ENCODE assay signal across 22 cellular contexts in genomic region chr19:38786572-38787265, GRCh38. TPM values are rescaled to one million over a fixed set of nuclear protein-coding genes. Genes with fewer than 3 reads are reported as not detected.
DNase-seq lines count a peak whose midpoint lies in the region; ATAC-seq and TF ChIP-seq lines count a peak whose summit lies in the region.
"Had no signal": no experiment of that assay in that cellular context is flagged by ENCODE, and none has a peak within 500 bp of the region (broad histone marks: within the 10 kb centered on the region; RNA-seq: fewer than 3 reads in every experiment).

No MANE protein-coding gene starts in this region.

- H3K27me3 ChIP-seq in breast epithelium: no peaks in the 10 kb centered on the region
- H3K27me3 ChIP-seq in osteoblast (ENCODE audit: insufficient read depth, low read length): no peaks in the 10 kb centered on the region
- no peaks in the 10 kb centered on the region for H3K27me3 ChIP-seq in dorsolateral prefrontal cortex

- no peak overlapping the region for H3K4me2 ChIP-seq in osteoblast (ENCODE audit: insufficient read depth, low read length)

- TF ChIP-seq CTCF in breast epithelium (IDR thresholded peaks at IDR 0.05) (no peak), osteoblast (IDR thresholded peaks at IDR 0.05; ENCODE audit: extremely low read depth, low read depth, low read length) (no peak), dorsolateral prefrontal cortex (IDR thresholded peaks at IDR 0.05 in 54 of 56, conservative IDR thresholded peaks at IDR 0.05 in 2 of 56; ENCODE audit: low read depth in 1 of 56, partially characterized antibody in 56 of 56) (no peak)

- H3K4me1 ChIP-seq in breast epithelium: no peaks in the 10 kb centered on the region
- H3K4me1 ChIP-seq in osteoblast (ENCODE audit: insufficient read depth, low read length): no peaks in the 10 kb centered on the region

- DNase-seq in HPDE6-E6E7 (ENCODE audit: extremely low spot score): peak; percentile 79
- DNase-seq in breast epithelium (ENCODE audit: low spot score in 2 of 2): peak in 1 of 2 donors; percentile 56
- peak; percentile 45 for DNase-seq in osteoblast (ENCODE audit: insufficient read length, low spot score, missing footprints)
- DNase-seq in mucosa of gallbladder (ENCODE audit: low spot score): no peak
- DNase-seq in dorsolateral prefrontal cortex: no peak
- DNase-seq: activated naive CD4-positive, alpha-beta T cell treated with anti-CD3 and anti-CD28 coated beads, Interleukin-2, amount 50 U/mL, for 16 hours; activated T-cell treated with anti-CD3 and anti-CD28 coated beads, Interleukin-2, amount 50 U/mL, for 1 hour; AML-193; COR-L47; endodermal cell; foreskin fibroblast; MV-4-11; NCI-H2029 treated with DMSO at 0.1 percent for 48 hours; NCI-H526 treated with DMSO at 0.1 percent for 48 hours; OCI-M1; SIG-M5; stimulated activated CD8-positive, alpha-beta memory T cell treated with anti-CD3 and anti-CD28 coated beads, Interleukin-4, amount 100 ng/mL, for 48 hours; T-helper 1 cell had no signal

- H3K36me3 ChIP-seq in breast epithelium (no peaks in the 10 kb centered on the region), osteoblast (ENCODE audit: insufficient read depth, low read length) (no peaks in the 10 kb centered on the region)

- no peak for TF ChIP-seq POLR2A in breast epithelium (IDR thresholded peaks at IDR 0.05)

- H3K27ac ChIP-seq in breast epithelium (peak overlapping the region; percentile 25 to 52), osteoblast (ENCODE audit: low read depth, low read length) (no peak overlapping the region), dorsolateral prefrontal cortex (no peak overlapping the region)

- H3K79me2 ChIP-seq in osteoblast (ENCODE audit: insufficient read depth, low read length): no peaks in the 10 kb centered on the region

- no peaks in the 10 kb centered on the region for H4K20me1 ChIP-seq in osteoblast (ENCODE audit: insufficient read depth, low read length)

- no peak for ATAC-seq in HG03342 (IDR thresholded peaks at IDR 0.05; ENCODE audit: unreplicated experiment)

- H3K9me3 ChIP-seq in breast epithelium (no peaks in the 10 kb centered on the region), osteoblast (ENCODE audit: low read depth, low read length) (no peaks in the 10 kb centered on the region)

- no peak overlapping the region for H3K4me3 ChIP-seq in breast epithelium
- H3K4me3 ChIP-seq in osteoblast (ENCODE audit: insufficient read depth, low read length): no peak overlapping the region
- no peak overlapping the region for H3K4me3 ChIP-seq in dorsolateral prefrontal cortex

- intact Hi-C loops in breast epithelium (cut with DNase I; ENCODE audit: low total_unique reads): no loop called here
- intact Hi-C loops in dorsolateral prefrontal cortex (cut with DNase I): no loop called here

- H2AFZ ChIP-seq in osteoblast (ENCODE audit: low read length): no peak overlapping the region

RNA-seq across cellular contexts. Expression of gene LGALS7B, which starts 2.3 kb away (rescaled TPM):
- total RNA-seq in breast epithelium: 10 to 100 TPM in 1 of 3 donors, 1 to 10 TPM in 1, not detected in 1; 5.9 to 23.6 TPM
- total RNA-seq in osteoblast: not detected in 2 replicates
- total RNA-seq in mucosa of gallbladder: 3.1 TPM
- not detected for total RNA-seq in dorsolateral prefrontal cortex
- total RNA-seq: endodermal cell, H4, posterior vena cava had no signal

RNA-seq across cellular contexts. Expression of gene LGALS7, which starts 13.4 kb away (rescaled TPM):
- total RNA-seq in breast epithelium (1 to 10 TPM in 1 of 3 donors, not detected in 2; 1.5 TPM), osteoblast (not detected in 2 replicates), mucosa of gallbladder (not detected), dorsolateral prefrontal cortex (1 to 10 TPM in 3 of 120 experiments, not detected in 117; 1.1 to 1.2 (median 1.2) TPM)
- total RNA-seq: H4, posterior vena cava had no signal

RNA-seq across cellular contexts. Expression of gene LGALS4, which starts 26.0 kb away (rescaled TPM):
- 10 to 100 TPM in 1 of 3 donors, under 1 TPM in 2; 0.80 to 16.4 (median 0.88) TPM for total RNA-seq in breast epithelium
- total RNA-seq in osteoblast: not detected in 2 replicates
- total RNA-seq in mucosa of gallbladder: 1,935 TPM
- 1 to 10 TPM in 81 of 120 experiments, under 1 TPM in 28, not detected in 11; 0.39 to 4.0 (median 1.4) TPM for total RNA-seq in dorsolateral prefrontal cortex
- total RNA-seq: temporal lobe had no signal

RNA-seq across cellular contexts. Expression of gene CAPN12, which starts 42.4 kb away (rescaled TPM):
- total RNA-seq in breast epithelium (1 to 10 TPM in 2 of 3 donors, under 1 TPM in 1; 0.16 to 9.2 (median 4.1) TPM), osteoblast (not detected in 2 replicates), mucosa of gallbladder (206 TPM), dorsolateral prefrontal cortex (1 to 10 TPM in 55 of 120 experiments, under 1 TPM in 32, not detected in 33; 0.19 to 3.0 (median 1.2) TPM)
- total RNA-seq: H4 had no signal

RNA-seq across cellular contexts. Expression of gene ECH1, which starts 44.9 kb away (rescaled TPM):
- total RNA-seq in breast epithelium (100 to 1,000 TPM in 1 of 3 donors, 10 to 100 TPM in 2; 85.8 to 113 (median 93.8) TPM), osteoblast (35.1 and 36.9 TPM in 2 replicates), mucosa of gallbladder (205 TPM), dorsolateral prefrontal cortex (100 to 1,000 TPM in 105 of 120 experiments, 10 to 100 TPM in 15; 63.0 to 163 (median 116) TPM)

Comparison
In these comparisons a context has a peak if more than half of its experiments do, and no peak if none do; other contexts are left out.
1. DNase-seq: peak in HPDE6-E6E7 (single experiment) and osteoblast (single experiment); none in mucosa of gallbladder (single experiment) and dorsolateral prefrontal cortex (0 of 10).
2. H3K27ac ChIP-seq: peak in breast epithelium (2 of 2); none in osteoblast (single experiment) and dorsolateral prefrontal cortex (0 of 59).
3. RNA of gene LGALS4, which starts 26.0 kb away (total RNA-seq): 1,935 TPM in mucosa of gallbladder (single experiment); 0.39 to 4.0 TPM in dorsolateral prefrontal cortex, 0.80 to 16.4 TPM in breast epithelium and not detected in osteoblast; every median in the first group is over 100 times any median in the second.